Comparison of ENCODE assay signal across 1 cellular context in the genomic region with DNA sequence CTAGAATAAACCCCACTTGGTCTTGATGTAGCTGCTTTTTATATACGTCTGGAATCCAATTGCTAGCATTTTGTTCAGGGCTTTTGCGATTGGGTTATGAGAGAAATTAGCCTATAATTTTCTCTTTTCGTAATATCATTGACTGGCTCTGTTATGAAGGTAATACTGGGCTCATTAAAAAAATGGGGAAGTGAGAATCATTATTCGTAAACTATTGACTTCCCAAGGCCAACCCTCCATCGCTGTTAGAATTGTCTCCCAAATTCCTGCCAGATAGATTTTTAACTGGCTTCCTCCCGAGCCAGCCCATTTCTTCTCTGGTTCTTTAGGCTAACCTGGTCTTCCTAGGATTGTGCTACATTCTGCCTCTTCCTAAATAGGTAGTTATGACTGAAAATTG.
TF ChIP-seq lines count a peak whose summit lies in the region.

No MANE protein-coding gene starts in this region.

TF ChIP-seq in GM12878, 131 proteins besides CTCF, POLR2A, EP300 and RAD21:
- TF ChIP-seq MEF2B (IDR thresholded peaks at IDR 0.05; ENCODE audit: partially characterized antibody, poor library complexity, severe bottlenecking) (no peak), E4F1 (IDR thresholded peaks at IDR 0.05; ENCODE audit: borderline replicate concordance, partially characterized antibody) (no peak), SUPT20H (IDR thresholded peaks at IDR 0.05; ENCODE audit: borderline replicate concordance, control insufficient read depth, low read depth, low read length) (no peak), MTA2 (IDR thresholded peaks at IDR 0.05; ENCODE audit: low read depth) (peak; percentile 43; the same call in 1 of the 2 replicates), SPI1 (IDR thresholded peaks at IDR 0.05; ENCODE audit: borderline replicate concordance, insufficient read depth, low read depth, low read length) (peak; percentile 78)
